Comparison of ENCODE assay signal across 1 cellular context in genomic region chr1:164779376-164779775, GRCh38.
TF ChIP-seq lines count a peak whose summit lies in the region.

No MANE protein-coding gene starts in this region.

TF ChIP-seq in IMR-90, 13 proteins besides CTCF, POLR2A, EP300 and RAD21:
- TF ChIP-seq FOS (IDR thresholded peaks at IDR 0.05; ENCODE audit: low read depth, low read length): no peak
- no peak for TF ChIP-seq BHLHE40 (IDR thresholded peaks at IDR 0.05; ENCODE audit: low read depth, low read length)
- TF ChIP-seq MXI1 (IDR thresholded peaks at IDR 0.05; ENCODE audit: borderline replicate concordance, low read depth, low read length): no peak
- no peak for TF ChIP-seq MAFK (IDR thresholded peaks at IDR 0.05; ENCODE audit: low read depth, low read length)
- TF ChIP-seq, protein P1, sequence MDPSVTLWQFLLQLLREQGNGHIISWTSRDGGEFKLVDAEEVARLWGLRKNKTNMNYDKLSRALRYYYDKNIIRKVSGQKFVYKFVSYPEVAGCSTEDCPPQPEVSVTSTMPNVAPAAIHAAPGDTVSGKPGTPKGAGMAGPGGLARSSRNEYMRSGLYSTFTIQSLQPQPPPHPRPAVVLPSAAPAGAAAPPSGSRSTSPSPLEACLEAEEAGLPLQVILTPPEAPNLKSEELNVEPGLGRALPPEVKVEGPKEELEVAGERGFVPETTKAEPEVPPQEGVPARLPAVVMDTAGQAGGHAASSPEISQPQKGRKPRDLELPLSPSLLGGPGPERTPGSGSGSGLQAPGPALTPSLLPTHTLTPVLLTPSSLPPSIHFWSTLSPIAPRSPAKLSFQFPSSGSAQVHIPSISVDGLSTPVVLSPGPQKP (IDR thresholded peaks at IDR 0.05; ENCODE audit: borderline replicate concordance, low read depth, low read length): no peak
- no peak for TF ChIP-seq CHD1 (IDR thresholded peaks at IDR 0.05; ENCODE audit: low read depth, low read length)
- TF ChIP-seq CEBPB (IDR thresholded peaks at IDR 0.05; ENCODE audit: low read depth, low read length): no peak
- TF ChIP-seq RFX5 (IDR thresholded peaks at IDR 0.05; ENCODE audit: low read depth, low read length): no peak
TF ChIP-seq in IMR-90: peak in this region for 0.
